Comparison of ENCODE assay signal across 22 cellular contexts in genomic region chr13:62710766-62711165, GRCh38.
A peak's percentile ranks its signal among the peaks of the same experiment; 100 is the strongest.
DNase-seq lines count a peak whose midpoint lies in the region; ATAC-seq, FAIRE-seq and TF ChIP-seq lines count a peak whose summit lies in the region.
"Had no signal": no experiment of that assay in that cellular context is flagged by ENCODE, and none has a peak within 500 bp of the region (broad histone marks: within the 10 kb centered on the region; RNA-seq: fewer than 3 reads in every experiment).

No MANE protein-coding gene starts in this region.

- no peaks in the 10 kb centered on the region for H3K9me2 ChIP-seq in OCI-LY1 (ENCODE audit: low read depth, low read length)

- no peaks in the 10 kb centered on the region for H3K79me2 ChIP-seq in OCI-LY1 (ENCODE audit: insufficient read depth, low read length)

- H3K27me3 Mint-ChIP-seq in effector memory CD8-positive, alpha-beta T cell, result no peaks in the 10 kb centered on the region
- H3K27me3 Mint-ChIP-seq: B cell, T-helper 17 cell had no signal

- peak; percentile 9 for FAIRE-seq in islet of Langerhans (lab: Jason Lieb, UNC)

- TF ChIP-seq EP300 in tibial nerve (IDR thresholded peaks at IDR 0.05), result no peak

- H3K4me3 ChIP-seq in OCI-LY1 (ENCODE audit: low read depth, low read length, poor library complexity, severe bottlenecking) (no peak overlapping the region), tibial nerve (no peak overlapping the region)

- no peaks in the 10 kb centered on the region for H3K27me3 ChIP-seq in OCI-LY1 (ENCODE audit: insufficient read depth, low read length)
- no peaks in the 10 kb centered on the region for H3K27me3 ChIP-seq in tibial nerve

- H3F3A ChIP-seq in OCI-LY1 (ENCODE audit: insufficient read depth, low read length), result no peaks in the 10 kb centered on the region

- WGBS in tibial nerve, 2 donors, result 26 to 28% methylated on average over 1 of the region's 1 CpG

- peaks cover 3% of the 10 kb centered on the region; the same call in 1 of the 2 replicates for H3K9me3 ChIP-seq in OCI-LY1 (ENCODE audit: low read length)
- peaks cover 0 to 9% (median 0%) of the 10 kb centered on the region in 4 donors for H3K9me3 ChIP-seq in tibial nerve

- ATAC-seq in effector memory CD8-positive, alpha-beta T cell (replicated peaks), result no peak
- ATAC-seq: T-helper 17 cell had no signal

- H3K9ac ChIP-seq in OCI-LY1 (ENCODE audit: low read length), result no peak overlapping the region

- H3K27ac Mint-ChIP-seq in effector memory CD8-positive, alpha-beta T cell, result no peak overlapping the region
- H3K27ac Mint-ChIP-seq: B cell, T-helper 17 cell had no signal

- no peaks in the 10 kb centered on the region for H3K4me1 Mint-ChIP-seq in effector memory CD8-positive, alpha-beta T cell (ENCODE audit: low read depth in 2 of 2)
- H3K4me1 Mint-ChIP-seq: B cell, T-helper 17 cell had no signal

- H3K4me1 ChIP-seq in OCI-LY1 (ENCODE audit: insufficient read depth, low read length, severe bottlenecking) (peaks cover 6% of the 10 kb centered on the region), tibial nerve (no peaks in the 10 kb centered on the region)

- peaks cover 0 to 4% of the 10 kb centered on the region in 2 donors for H3K9me3 Mint-ChIP-seq in effector memory CD8-positive, alpha-beta T cell

- H4K20me1 ChIP-seq in OCI-LY1 (ENCODE audit: insufficient read depth, low read length), result no peaks in the 10 kb centered on the region

- H3K36me3 ChIP-seq in OCI-LY1 (ENCODE audit: insufficient read depth, low read length) (peaks cover 3% of the 10 kb centered on the region; the same call in 1 of the 2 replicates), tibial nerve (no peaks in the 10 kb centered on the region)

- no peak overlapping the region for H3K27ac ChIP-seq in OCI-LY1 (ENCODE audit: low read depth, low read length, poor library complexity, severe bottlenecking)
- no peak overlapping the region for H3K27ac ChIP-seq in tibial nerve

- H3K4me3 Mint-ChIP-seq in effector memory CD8-positive, alpha-beta T cell, result no peak overlapping the region
- H3K4me3 Mint-ChIP-seq: B cell, T-helper 17 cell had no signal

- no peak for TF ChIP-seq POLR2A in tibial nerve (IDR thresholded peaks at IDR 0.05)

- H3K4me2 ChIP-seq in OCI-LY1 (ENCODE audit: low read length), result no peak overlapping the region

- peak overlapping the region; percentile 65 for H2AFZ ChIP-seq in OCI-LY1 (ENCODE audit: low read length)

- H3K36me3 Mint-ChIP-seq in effector memory CD8-positive, alpha-beta T cell (ENCODE audit: insufficient read depth), result no peaks in the 10 kb centered on the region

- TF ChIP-seq CTCF in OCI-LY1 (IDR thresholded peaks at IDR 0.05; ENCODE audit: low read length) (no peak), tibial nerve (IDR thresholded peaks at IDR 0.05) (no peak)

- DNase-seq in DMS153 (lab: John Stamatoyannopoulos, UW) (peak; percentile 4), DMS153 treated with DMSO at 0.1 percent for 48 hours (lab: John Stamatoyannopoulos, UW; ENCODE audit: unreplicated experiment) (no peak), COLO829 (ENCODE audit: low spot score) (peak; percentile 1), NCI-H187 treated with DMSO at 0.1 percent for 48 hours (lab: John Stamatoyannopoulos, UW) (no peak), tibial nerve (ENCODE audit: low spot score in 2 of 2) (no peak)
- DNase-seq in effector memory CD8-positive, alpha-beta T cell, result no peak
- DNase-seq: 8988T; COR-L47; DMS79 treated with DMSO at 0.1 percent for 48 hours; H7; KG1; MV-4-11; NCI-H1436; NCI-H2029; NCI-H446; NCI-H526 treated with DMSO at 0.1 percent for 48 hours; NK-92 treated with Interleukin-12 subunit alpha and Interleukin-12 subunit beta, amount 100 ng/mL, for 24 hours; RPMI8226; T-helper 17 cell had no signal

Comparison
In these comparisons a context has a peak if more than half of its experiments do, and no peak if none do; other contexts are left out.
1. DNase-seq: peak in DMS153 (single experiment) and COLO829 (single experiment); none in DMS153 treated with DMSO at 0.1 percent for 48 hours (single experiment), effector memory CD8-positive, alpha-beta T cell (0 of 3), NCI-H187 treated with DMSO at 0.1 percent for 48 hours (single experiment) and tibial nerve (0 of 2).